1 cellular context compared by ENCODE assay signal in the genomic region with DNA sequence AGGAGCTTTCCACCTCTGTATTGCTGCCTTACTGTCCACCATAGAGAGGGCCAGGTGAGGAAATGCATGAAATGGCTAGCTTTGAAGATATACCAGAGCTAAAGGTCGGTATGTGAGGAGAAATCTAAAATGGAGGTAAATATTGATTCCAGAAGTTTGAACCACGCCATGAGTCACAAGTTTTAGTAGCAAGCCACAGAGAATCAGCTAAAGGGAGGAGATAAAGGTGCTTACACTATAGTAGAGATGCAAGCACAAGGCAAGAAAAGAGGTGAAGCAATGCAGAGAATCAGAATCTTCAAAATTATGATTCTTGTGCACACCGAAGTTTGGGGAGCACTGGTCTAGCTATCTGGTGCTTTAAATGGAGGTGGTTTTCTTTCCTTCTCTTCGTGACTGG.
TF ChIP-seq lines count a peak whose summit lies in the region.

No MANE protein-coding gene starts in this region.

TF ChIP-seq in HepG2, 621 proteins besides CTCF, POLR2A, EP300 and RAD21:
- TF ChIP-seq, protein P1, sequence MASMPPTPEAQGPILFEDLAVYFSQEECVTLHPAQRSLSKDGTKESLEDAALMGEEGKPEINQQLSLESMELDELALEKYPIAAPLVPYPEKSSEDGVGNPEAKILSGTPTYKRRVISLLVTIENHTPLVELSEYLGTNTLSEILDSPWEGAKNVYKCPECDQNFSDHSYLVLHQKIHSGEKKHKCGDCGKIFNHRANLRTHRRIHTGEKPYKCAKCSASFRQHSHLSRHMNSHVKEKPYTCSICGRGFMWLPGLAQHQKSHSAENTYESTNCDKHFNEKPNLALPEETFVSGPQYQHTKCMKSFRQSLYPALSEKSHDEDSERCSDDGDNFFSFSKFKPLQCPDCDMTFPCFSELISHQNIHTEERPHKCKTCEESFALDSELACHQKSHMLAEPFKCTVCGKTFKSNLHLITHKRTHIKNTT (CRISPR knock-in tag; IDR thresholded peaks at IDR 0.05), result no peak
- TF ChIP-seq ZBTB8A (CRISPR knock-in tag; IDR thresholded peaks at IDR 0.05; ENCODE audit: borderline replicate concordance, low read depth) (no peak), ZC3H13 (CRISPR knock-in tag; IDR thresholded peaks at IDR 0.05) (no peak), RBM39 (IDR thresholded peaks at IDR 0.05; ENCODE audit: low read depth, low read length, poor library complexity, severe bottlenecking) (no peak), SMARCC2 (IDR thresholded peaks at IDR 0.05) (no peak), ZNF138 (CRISPR knock-in tag; IDR thresholded peaks at IDR 0.05; ENCODE audit: low read depth) (no peak), ZNF878 (CRISPR knock-in tag; IDR thresholded peaks at IDR 0.05) (no peak), ZFP62 (CRISPR knock-in tag; IDR thresholded peaks at IDR 0.05) (no peak), HNF4A (CRISPR knock-in tag; IDR thresholded peaks at IDR 0.05) (no peak)
- TF ChIP-seq, protein P2, sequence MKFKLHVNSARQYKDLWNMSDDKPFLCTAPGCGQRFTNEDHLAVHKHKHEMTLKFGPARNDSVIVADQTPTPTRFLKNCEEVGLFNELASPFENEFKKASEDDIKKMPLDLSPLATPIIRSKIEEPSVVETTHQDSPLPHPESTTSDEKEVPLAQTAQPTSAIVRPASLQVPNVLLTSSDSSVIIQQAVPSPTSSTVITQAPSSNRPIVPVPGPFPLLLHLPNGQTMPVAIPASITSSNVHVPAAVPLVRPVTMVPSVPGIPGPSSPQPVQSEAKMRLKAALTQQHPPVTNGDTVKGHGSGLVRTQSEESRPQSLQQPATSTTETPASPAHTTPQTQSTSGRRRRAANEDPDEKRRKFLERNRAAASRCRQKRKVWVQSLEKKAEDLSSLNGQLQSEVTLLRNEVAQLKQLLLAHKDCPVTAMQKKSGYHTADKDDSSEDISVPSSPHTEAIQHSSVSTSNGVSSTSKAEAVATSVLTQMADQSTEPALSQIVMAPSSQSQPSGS (CRISPR knock-in tag; IDR thresholded peaks at IDR 0.05), result no peak
- TF ChIP-seq, protein P3, sequence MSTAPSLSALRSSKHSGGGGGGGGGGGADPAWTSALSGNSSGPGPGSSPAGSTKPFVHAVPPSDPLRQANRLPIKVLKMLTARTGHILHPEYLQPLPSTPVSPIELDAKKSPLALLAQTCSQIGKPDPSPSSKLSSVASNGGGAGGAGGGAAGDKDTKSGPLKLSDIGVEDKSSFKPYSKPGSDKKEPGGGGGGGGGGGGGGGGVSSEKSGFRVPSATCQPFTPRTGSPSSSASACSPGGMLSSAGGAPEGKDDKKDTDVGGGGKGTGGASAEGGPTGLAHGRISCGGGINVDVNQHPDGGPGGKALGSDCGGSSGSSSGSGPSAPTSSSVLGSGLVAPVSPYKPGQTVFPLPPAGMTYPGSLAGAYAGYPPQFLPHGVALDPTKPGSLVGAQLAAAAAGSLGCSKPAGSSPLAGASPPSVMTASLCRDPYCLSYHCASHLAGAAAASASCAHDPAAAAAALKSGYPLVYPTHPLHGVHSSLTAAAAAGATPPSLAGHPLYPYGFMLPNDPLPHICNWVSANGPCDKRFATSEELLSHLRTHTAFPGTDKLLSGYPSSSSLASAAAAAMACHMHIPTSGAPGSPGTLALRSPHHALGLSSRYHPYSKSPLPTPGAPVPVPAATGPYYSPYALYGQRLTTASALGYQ (CRISPR knock-in tag; IDR thresholded peaks at IDR 0.05), result no peak
- TF ChIP-seq, protein P4, sequence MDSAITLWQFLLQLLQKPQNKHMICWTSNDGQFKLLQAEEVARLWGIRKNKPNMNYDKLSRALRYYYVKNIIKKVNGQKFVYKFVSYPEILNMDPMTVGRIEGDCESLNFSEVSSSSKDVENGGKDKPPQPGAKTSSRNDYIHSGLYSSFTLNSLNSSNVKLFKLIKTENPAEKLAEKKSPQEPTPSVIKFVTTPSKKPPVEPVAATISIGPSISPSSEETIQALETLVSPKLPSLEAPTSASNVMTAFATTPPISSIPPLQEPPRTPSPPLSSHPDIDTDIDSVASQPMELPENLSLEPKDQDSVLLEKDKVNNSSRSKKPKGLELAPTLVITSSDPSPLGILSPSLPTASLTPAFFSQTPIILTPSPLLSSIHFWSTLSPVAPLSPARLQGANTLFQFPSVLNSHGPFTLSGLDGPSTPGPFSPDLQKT (CRISPR knock-in tag; IDR thresholded peaks at IDR 0.05; ENCODE audit: borderline replicate concordance), result no peak
- TF ChIP-seq, protein P5, sequence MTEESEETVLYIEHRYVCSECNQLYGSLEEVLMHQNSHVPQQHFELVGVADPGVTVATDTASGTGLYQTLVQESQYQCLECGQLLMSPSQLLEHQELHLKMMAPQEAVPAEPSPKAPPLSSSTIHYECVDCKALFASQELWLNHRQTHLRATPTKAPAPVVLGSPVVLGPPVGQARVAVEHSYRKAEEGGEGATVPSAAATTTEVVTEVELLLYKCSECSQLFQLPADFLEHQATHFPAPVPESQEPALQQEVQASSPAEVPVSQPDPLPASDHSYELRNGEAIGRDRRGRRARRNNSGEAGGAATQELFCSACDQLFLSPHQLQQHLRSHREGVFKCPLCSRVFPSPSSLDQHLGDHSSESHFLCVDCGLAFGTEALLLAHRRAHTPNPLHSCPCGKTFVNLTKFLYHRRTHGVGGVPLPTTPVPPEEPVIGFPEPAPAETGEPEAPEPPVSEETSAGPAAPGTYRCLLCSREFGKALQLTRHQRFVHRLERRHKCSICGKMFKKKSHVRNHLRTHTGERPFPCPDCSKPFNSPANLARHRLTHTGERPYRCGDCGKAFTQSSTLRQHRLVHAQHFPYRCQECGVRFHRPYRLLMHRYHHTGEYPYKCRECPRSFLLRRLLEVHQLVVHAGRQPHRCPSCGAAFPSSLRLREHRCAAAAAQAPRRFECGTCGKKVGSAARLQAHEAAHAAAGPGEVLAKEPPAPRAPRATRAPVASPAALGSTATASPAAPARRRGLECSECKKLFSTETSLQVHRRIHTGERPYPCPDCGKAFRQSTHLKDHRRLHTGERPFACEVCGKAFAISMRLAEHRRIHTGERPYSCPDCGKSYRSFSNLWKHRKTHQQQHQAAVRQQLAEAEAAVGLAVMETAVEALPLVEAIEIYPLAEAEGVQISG (CRISPR knock-in tag; IDR thresholded peaks at IDR 0.05), result no peak
